In genomic region chr1:115717541-115717940, GRCh38 we compare ENCODE assay signal across 8 cellular contexts. TPM values are rescaled to one million over a fixed set of nuclear protein-coding genes. Genes with fewer than 3 reads are reported as not detected.
DNase-seq lines count a peak whose midpoint lies in the region; ATAC-seq and TF ChIP-seq lines count a peak whose summit lies in the region.

No MANE protein-coding gene starts in this region.

- no peaks in the 10 kb centered on the region for H3K36me3 ChIP-seq in NT2/D1 (ENCODE audit: insufficient read depth, insufficient read length, low read length)

- no peaks in the 10 kb centered on the region for H3K27me3 Mint-ChIP-seq in nephron (ENCODE audit: low read depth)

- no peak overlapping the region for H3K4me3 ChIP-seq in NT2/D1 (ENCODE audit: insufficient read length, low read depth)

- peak; percentile 10 for DNase-seq in stimulated activated CD4-positive, alpha-beta T cell treated with anti-CD3 and anti-CD28 coated beads, Interleukin-12 subunit alpha, Interleukin-12 subunit beta, amount 100 ng/mL, for 4 hours
- DNase-seq in stimulated activated CD4-positive, alpha-beta T cell treated with anti-CD3 and anti-CD28 coated beads, Interleukin-4, amount 100 ng/mL, for 24 hours: no peak
- DNase-seq in NT2/D1 (ENCODE audit: low read depth, low spot score): peak; percentile 60
- peak; percentile 43 for DNase-seq in dermis blood vessel endothelial cell
- DNase-seq in HK-2 (ENCODE audit: unreplicated experiment): no peak

- H3K4me1 Mint-ChIP-seq in nephron: peaks cover 16% of the 10 kb centered on the region

- no peaks in the 10 kb centered on the region for H3K27me3 ChIP-seq in NT2/D1 (ENCODE audit: insufficient read depth, insufficient read length)

- ATAC-seq in HG02938 (IDR thresholded peaks at IDR 0.05; ENCODE audit: unreplicated experiment) (no peak), GM21737 (IDR thresholded peaks at IDR 0.05; ENCODE audit: unreplicated experiment) (no peak)

- no peaks in the 10 kb centered on the region for H3K36me3 Mint-ChIP-seq in nephron (ENCODE audit: low read depth)

- peaks cover 7% of the 10 kb centered on the region for H3K4me1 ChIP-seq in NT2/D1 (ENCODE audit: insufficient read depth, insufficient read length)

- no peaks in the 10 kb centered on the region for H3K9me3 ChIP-seq in NT2/D1 (ENCODE audit: insufficient read depth, low read length)

- no peak overlapping the region for H3K4me3 Mint-ChIP-seq in nephron

- peak overlapping the region; percentile 36 to 57 (median 44) for H3K27ac Mint-ChIP-seq in nephron

- TF ChIP-seq CTCF in nephron (IDR thresholded peaks at IDR 0.05; ENCODE audit: unreplicated experiment in 3 of 3): peak; percentile 49 to 59 (median 59)

- no peaks in the 10 kb centered on the region for H3K9me3 Mint-ChIP-seq in nephron

- no peak overlapping the region for H3K9ac ChIP-seq in NT2/D1 (ENCODE audit: insufficient read length, low read depth)

RNA-seq across cellular contexts. Expression of gene CASQ2, which starts 51.0 kb away (rescaled TPM):
- not detected in 2 replicates for total RNA-seq in dermis blood vessel endothelial cell

Comparison
In these comparisons a context has a peak if more than half of its experiments do, and no peak if none do; other contexts are left out.
1. DNase-seq: peak in stimulated activated CD4-positive, alpha-beta T cell treated with anti-CD3 and anti-CD28 coated beads, Interleukin-12 subunit alpha, Interleukin-12 subunit beta, amount 100 ng/mL, for 4 hours (single experiment), NT2/D1 (single experiment) and dermis blood vessel endothelial cell (single experiment); none in stimulated activated CD4-positive, alpha-beta T cell treated with anti-CD3 and anti-CD28 coated beads, Interleukin-4, amount 100 ng/mL, for 24 hours (single experiment) and HK-2 (single experiment).